1 cellular context compared by ENCODE assay signal in genomic region chr3:43690400-43691119, GRCh38.
A peak's percentile ranks its signal among the peaks of the same experiment; 100 is the strongest.
TF ChIP-seq lines count a peak whose summit lies in the region.

TSS of gene ABHD5 (plus strand) at chr3:43690938. CDS start at chr3:43690993, 55 bp downstream.

TF ChIP-seq in HepG2, 621 proteins besides CTCF, POLR2A, EP300 and RAD21 (continued from another document and continues in another):
- TF ChIP-seq ZSCAN31 (CRISPR knock-in tag; IDR thresholded peaks at IDR 0.05; ENCODE audit: low read depth) = peak; percentile 88; the same call in 1 of the 2 replicates
- TF ChIP-seq ZNF552 (CRISPR knock-in tag; IDR thresholded peaks at IDR 0.05; ENCODE audit: borderline replicate concordance) = peak; percentile 51; the same call in 1 of the 2 replicates
- peak; percentile 66; the same call in 1 of the 2 replicates for TF ChIP-seq RFXAP (CRISPR knock-in tag; IDR thresholded peaks at IDR 0.05; ENCODE audit: borderline replicate concordance)
- no peak for TF ChIP-seq ZNF7 (CRISPR knock-in tag; IDR thresholded peaks at IDR 0.05)
- no peak for TF ChIP-seq ZNF746 (CRISPR knock-in tag; IDR thresholded peaks at IDR 0.05)
- peak; percentile 78; the same call in 1 of the 2 replicates for TF ChIP-seq CREB3 (CRISPR knock-in tag; IDR thresholded peaks at IDR 0.05)
- TF ChIP-seq PTBP1 (IDR thresholded peaks at IDR 0.05; ENCODE audit: low read depth, low read length, poor library complexity, severe bottlenecking) = no peak
- no peak for TF ChIP-seq ZNF432 (CRISPR knock-in tag; IDR thresholded peaks at IDR 0.05; ENCODE audit: borderline replicate concordance)
- peak; percentile 72; the same call in 1 of the 2 replicates for TF ChIP-seq ZNF296 (CRISPR knock-in tag; conservative IDR thresholded peaks at IDR 0.05)
- 0 out of 2 replicates have a peak, but pooled peaks have one; percentile 37 for TF ChIP-seq GZF1 (CRISPR knock-in tag; IDR thresholded peaks at IDR 0.05)
- no peak for TF ChIP-seq ZUFSP (CRISPR knock-in tag; IDR thresholded peaks at IDR 0.05; ENCODE audit: borderline replicate concordance)
- peak; percentile 39; the same call in 1 of the 2 replicates for TF ChIP-seq GMEB2 (CRISPR knock-in tag; IDR thresholded peaks at IDR 0.05; ENCODE audit: low read depth)
- no peak for TF ChIP-seq MAFF (IDR thresholded peaks at IDR 0.05; ENCODE audit: low read depth, low read length)
- peak; percentile 63 for TF ChIP-seq AGO2 (optimal IDR thresholded peaks at IDR 0.05; ENCODE audit: low read depth, low read length)
- TF ChIP-seq ZNF710 (CRISPR knock-in tag; IDR thresholded peaks at IDR 0.05; ENCODE audit: borderline replicate concordance) = peak; percentile 29; the same call in 1 of the 2 replicates
- peak; percentile 66 to 79; a peak in 3 of 4 replicates for TF ChIP-seq HMGXB4 (CRISPR knock-in tag; IDR thresholded peaks at IDR 0.05; ENCODE audit: borderline replicate concordance in 1 of 2, low read depth in 1 of 2)
- TF ChIP-seq ZBTB42 (CRISPR knock-in tag; IDR thresholded peaks at IDR 0.05) = peak; percentile 91
- peak; percentile 74 for TF ChIP-seq ATF7-NPFF (CRISPR knock-in tag; IDR thresholded peaks at IDR 0.05; ENCODE audit: low read depth)
- TF ChIP-seq ZNF180 (CRISPR knock-in tag; IDR thresholded peaks at IDR 0.05; ENCODE audit: borderline replicate concordance, low read depth) = no peak
- TF ChIP-seq ZNF44 (CRISPR knock-in tag; IDR thresholded peaks at IDR 0.05) = no peak
- TF ChIP-seq CHD2 (IDR thresholded peaks at IDR 0.05; ENCODE audit: low read depth, low read length) = no peak
- no peak for TF ChIP-seq PCBP2 (optimal IDR thresholded peaks at IDR 0.05; ENCODE audit: low read depth, low read length, poor library complexity, severe bottlenecking)
- TF ChIP-seq ZNF124 (CRISPR knock-in tag; IDR thresholded peaks at IDR 0.05) = peak; percentile 66; the same call in 1 of the 2 replicates
- no peak for TF ChIP-seq SRSF1 (optimal IDR thresholded peaks at IDR 0.05; ENCODE audit: low read depth, low read length)
- TF ChIP-seq ZFP91 (CRISPR knock-in tag; IDR thresholded peaks at IDR 0.05; ENCODE audit: borderline replicate concordance) = peak; percentile 80
- peak; percentile 84; the same call in 1 of the 2 replicates for TF ChIP-seq KDM4B (CRISPR knock-in tag; IDR thresholded peaks at IDR 0.05)
- TF ChIP-seq ZSCAN20 (CRISPR knock-in tag; IDR thresholded peaks at IDR 0.05; ENCODE audit: borderline replicate concordance) = peak; percentile 96; the same call in 1 of the 2 replicates
- peak; percentile 78; the same call in 1 of the 2 replicates for TF ChIP-seq ZBTB26 (CRISPR knock-in tag; IDR thresholded peaks at IDR 0.05; ENCODE audit: borderline replicate concordance)
- 0 out of 2 replicates have a peak, but pooled peaks have one; percentile 12 for TF ChIP-seq ZC3H4 (CRISPR knock-in tag; IDR thresholded peaks at IDR 0.05; ENCODE audit: borderline replicate concordance)
- TF ChIP-seq ATF1 (CRISPR knock-in tag; IDR thresholded peaks at IDR 0.05) = no peak
- TF ChIP-seq FIP1L1 (IDR thresholded peaks at IDR 0.05; ENCODE audit: borderline replicate concordance, insufficient read depth, low read depth, low read length) = no peak
- no peak for TF ChIP-seq ZFP62 (CRISPR knock-in tag; IDR thresholded peaks at IDR 0.05)
- no peak for TF ChIP-seq RAD51 (IDR thresholded peaks at IDR 0.05; ENCODE audit: borderline replicate concordance)
- no peak for TF ChIP-seq ZEB1 (IDR thresholded peaks at IDR 0.05; ENCODE audit: insufficient replicate concordance, low read depth)
- no peak for TF ChIP-seq NFYB (CRISPR knock-in tag; IDR thresholded peaks at IDR 0.05)
- TF ChIP-seq DBP (CRISPR knock-in tag; IDR thresholded peaks at IDR 0.05; ENCODE audit: not compliant biosample characterization) = no peak
- no peak for TF ChIP-seq NFIB (CRISPR knock-in tag; IDR thresholded peaks at IDR 0.05; ENCODE audit: borderline replicate concordance)
- peak; percentile 79 for TF ChIP-seq MXD4 (CRISPR knock-in tag; IDR thresholded peaks at IDR 0.05)
- TF ChIP-seq ZNF878 (CRISPR knock-in tag; IDR thresholded peaks at IDR 0.05) = peak; percentile 91; the same call in 1 of the 2 replicates
- TF ChIP-seq ZMYM3 (CRISPR knock-in tag; IDR thresholded peaks at IDR 0.05) = no peak
- 0 out of 2 replicates have a peak, but pooled peaks have one; percentile 50 for TF ChIP-seq ZNF33B (CRISPR knock-in tag; IDR thresholded peaks at IDR 0.05)
- TF ChIP-seq ZC3H13 (CRISPR knock-in tag; IDR thresholded peaks at IDR 0.05) = no peak; the same call in 1 of the 2 replicates
- TF ChIP-seq ZBTB14 (CRISPR knock-in tag; IDR thresholded peaks at IDR 0.05) = peak; percentile 88
- TF ChIP-seq MBD4 (IDR thresholded peaks at IDR 0.05; ENCODE audit: borderline replicate concordance, low read length) = no peak
- TF ChIP-seq ZNF607 (CRISPR knock-in tag; IDR thresholded peaks at IDR 0.05; ENCODE audit: borderline replicate concordance) = peak; percentile 93
- TF ChIP-seq ZNF883 (CRISPR knock-in tag; IDR thresholded peaks at IDR 0.05; ENCODE audit: not compliant biosample characterization) = peak; percentile 91
- TF ChIP-seq KLF15 (CRISPR knock-in tag; IDR thresholded peaks at IDR 0.05; ENCODE audit: borderline replicate concordance) = 0 out of 2 replicates have a peak, but pooled peaks have one; percentile 31
- peak; percentile 83 for TF ChIP-seq REPIN1 (CRISPR knock-in tag; IDR thresholded peaks at IDR 0.05; ENCODE audit: borderline replicate concordance, low read depth)
- TF ChIP-seq ARHGAP35 (CRISPR knock-in tag; IDR thresholded peaks at IDR 0.05; ENCODE audit: borderline replicate concordance) = peak; percentile 56; the same call in 1 of the 2 replicates
- TF ChIP-seq ATAD3A (CRISPR knock-in tag; IDR thresholded peaks at IDR 0.05) = no peak
- TF ChIP-seq ZNF644 (CRISPR knock-in tag; IDR thresholded peaks at IDR 0.05; ENCODE audit: low read depth) = peak; percentile 40; the same call in 1 of the 2 replicates
- no peak for TF ChIP-seq ZNF75D (CRISPR knock-in tag; IDR thresholded peaks at IDR 0.05; ENCODE audit: borderline replicate concordance)
- TF ChIP-seq ADNP (CRISPR knock-in tag; IDR thresholded peaks at IDR 0.05) = no peak
- TF ChIP-seq PBX2 (CRISPR knock-in tag; IDR thresholded peaks at IDR 0.05) = no peak
- peak; percentile 76; the same call in 1 of the 2 replicates for TF ChIP-seq SIN3A (IDR thresholded peaks at IDR 0.05; ENCODE audit: borderline replicate concordance, low read depth, low read length)
- TF ChIP-seq JUN (CRISPR knock-in tag; IDR thresholded peaks at IDR 0.05) = peak; percentile 66
- 0 out of 2 replicates have a peak, but pooled peaks have one; percentile 30 for TF ChIP-seq ELF1 (CRISPR knock-in tag; IDR thresholded peaks at IDR 0.05)
- TF ChIP-seq DR1 (CRISPR knock-in tag; IDR thresholded peaks at IDR 0.05) = no peak; the same call in 1 of the 2 replicates
